Comparison of ENCODE assay signal across 8 cellular contexts in genomic region chr3:190424478-190425439, GRCh38. TPM values are rescaled to one million over a fixed set of nuclear protein-coding genes. Genes with fewer than 3 reads are reported as not detected.
DNase-seq lines count a peak whose midpoint lies in the region; ATAC-seq, FAIRE-seq and TF ChIP-seq lines count a peak whose summit lies in the region.

No MANE protein-coding gene starts in this region.

- peak; percentile 87 for FAIRE-seq in GM12892 (lab: Jason Lieb, UNC)

- H3K4me3 Mint-ChIP-seq in MCF 10A (ENCODE audit: unreplicated experiment): no peak overlapping the region

- H3K9me3 Mint-ChIP-seq in MCF 10A (ENCODE audit: unreplicated experiment): no peaks in the 10 kb centered on the region

- peaks cover 7% of the 10 kb centered on the region for H3K36me3 Mint-ChIP-seq in MCF 10A (ENCODE audit: insufficient read depth, unreplicated experiment)

- intact Hi-C loops in MCF 10A (cut with micrococcal nuclease): loop anchor here (1.0 kb wide), 4 partner anchors 40 to 463 kb away; partner anchors contain the start of gene CLDN1

- DNase-seq in GM12892 (ENCODE audit: insufficient read length): no peak
- peak; percentile 58 for DNase-seq in NCI-H1048 (lab: John Stamatoyannopoulos, UW)
- peak; percentile 88 for DNase-seq in SW480 (ENCODE audit: low spot score)
- peak; percentile 83 for DNase-seq in MCF 10A (ENCODE audit: unreplicated experiment)
- DNase-seq in inferior parietal cortex (ENCODE audit: extremely low spot score): peak; percentile 60
- peak; percentile 37 for DNase-seq in stimulated activated CD4-positive, alpha-beta T cell treated with anti-CD3 and anti-CD28 coated beads, Interleukin-4, amount 100 ng/mL, for 24 hours

- H3K4me1 Mint-ChIP-seq in MCF 10A (ENCODE audit: insufficient read depth, unreplicated experiment): no peaks in the 10 kb centered on the region

- TF ChIP-seq POLR2A in GM12892 (IDR thresholded peaks at IDR 0.05; ENCODE audit: low read depth, low read length): no peak

- TSS peak; percentile 100 for BruUV-seq in MCF 10A (replicated peaks; lab: Mats Ljungman, UMichigan)

- H3K27me3 Mint-ChIP-seq in MCF 10A (ENCODE audit: insufficient read depth, unreplicated experiment): no peaks in the 10 kb centered on the region

- peak overlapping the region; percentile 48 for H3K27ac ChIP-seq in 22Rv1

- ATAC-seq in HG02759 (IDR thresholded peaks at IDR 0.05; ENCODE audit: unreplicated experiment): peak; percentile 78

- H3K27ac Mint-ChIP-seq in MCF 10A (ENCODE audit: low read depth, unreplicated experiment): peak overlapping the region; percentile 71

- TF ChIP-seq CTCF in 22Rv1 (IDR thresholded peaks at IDR 0.05) (peak; percentile 83), MCF 10A (IDR thresholded peaks at IDR 0.05; ENCODE audit: unreplicated experiment) (peak; percentile 64)

- POLR2A ChIA-PET in MCF 10A (lab: Yijun Ruan, JAX): interaction anchor here (0.8 to 3.7 kb wide), 16 partner anchors 11 to 201 kb away, joined by 3 to 15 read pairs (median 5); partner anchors contain the start of genes CLDN1, CLDN16 and IL1RAP

- CTCF ChIA-PET in MCF 10A (lab: Yijun Ruan, JAX): interaction anchor here (0.6 to 4.2 kb wide), 36 partner anchors 11 to 1880 kb away, joined by 3 to 25 read pairs (median 4); partner anchors contain the start of gene CLDN16

RNA-seq across cellular contexts. Expression of gene TMEM207, which starts 24.9 kb away (rescaled TPM):
- polyA plus RNA-seq in GM12892 (2012; ENCODE audit: missing spikeins): not detected
- not detected in 2 replicates for total RNA-seq in MCF 10A (2022)

RNA-seq across cellular contexts. Expression of gene CLDN16, which starts 36.8 kb away (rescaled TPM):
- 3.3 TPM for polyA plus RNA-seq in GM12892 (2012; ENCODE audit: missing spikeins)
- 0.23 TPM in 1 of 2 replicates, not detected in the other for total RNA-seq in MCF 10A (2022)
